ENCODE assay signal across 17 cellular contexts in genomic region chr11:118897721-118898310, GRCh38.
DNase-seq lines count a peak whose midpoint lies in the region; ATAC-seq lines count a peak whose summit lies in the region.
"Had no signal": no experiment of that assay in that cellular context is flagged by ENCODE, and none has a peak within 500 bp of the region (broad histone marks: within the 10 kb centered on the region; RNA-seq: fewer than 3 reads in every experiment).

No MANE protein-coding gene starts in this region.

- ATAC-seq in central memory CD8-positive, alpha-beta T cell (replicated peaks; ENCODE audit: extremely low read depth, poor library complexity, severe bottlenecking) = no peak
- no peak for ATAC-seq in stimulated activated naive B cell treated with anti-CD40 and anti-IgM and Interleukin-4, amounts not matched to agents 10 μg/mL and 1 μg/mL and 100 μg/mL, for 72 hours (replicated peaks)
- ATAC-seq in GM19455 (IDR thresholded peaks at IDR 0.05; ENCODE audit: unreplicated experiment) (no peak), HG03159 (IDR thresholded peaks at IDR 0.05; ENCODE audit: unreplicated experiment) (no peak)

- H3K4me3 Mint-ChIP-seq in activated naive CD4-positive, alpha-beta T cell treated with anti-CD3 and anti-CD28 coated beads, Interleukin-2, amount 10 ng/mL, durations not matched to agents 7 days and 5 days = no peak overlapping the region
- peak overlapping the region; percentile 31 for H3K4me3 Mint-ChIP-seq in central memory CD8-positive, alpha-beta T cell
- H3K4me3 Mint-ChIP-seq in stimulated activated naive B cell treated with anti-CD40 and anti-IgM and Interleukin-4, amounts not matched to agents 10 μg/mL and 1 μg/mL and 100 μg/mL, for 72 hours = peak overlapping the region; percentile 53 to 64
- H3K4me3 Mint-ChIP-seq: activated T-helper 1 cell treated with anti-CD3 and anti-CD28 coated beads, Interleukin-12 subunit alpha, Interleukin-12 subunit beta, Interleukin-2, Interleukin-4 antibody, amounts not matched to agents 30 ng/mL and 10 ng/mL and 1 ng/mL, durations not matched to agents 14 hours and 24 hours and 36 hours had no signal

- peak overlapping the region; percentile 93 for H3K27ac Mint-ChIP-seq in activated naive CD4-positive, alpha-beta T cell treated with anti-CD3 and anti-CD28 coated beads, Interleukin-2, amount 10 ng/mL, durations not matched to agents 7 days and 5 days
- H3K27ac Mint-ChIP-seq in central memory CD8-positive, alpha-beta T cell (ENCODE audit: low read depth) = peak overlapping the region; percentile 97
- H3K27ac Mint-ChIP-seq in stimulated activated naive B cell treated with anti-CD40 and anti-IgM and Interleukin-4, amounts not matched to agents 10 μg/mL and 1 μg/mL and 100 μg/mL, for 72 hours = peak overlapping the region; percentile 99
- H3K27ac Mint-ChIP-seq: activated T-helper 1 cell treated with anti-CD3 and anti-CD28 coated beads, Interleukin-12 subunit alpha, Interleukin-12 subunit beta, Interleukin-2, Interleukin-4 antibody, amounts not matched to agents 30 ng/mL and 10 ng/mL and 1 ng/mL, durations not matched to agents 14 hours and 24 hours and 36 hours had no signal

- peaks cover 50% of the 10 kb centered on the region for H3K4me1 Mint-ChIP-seq in activated naive CD4-positive, alpha-beta T cell treated with anti-CD3 and anti-CD28 coated beads, Interleukin-2, amount 10 ng/mL, durations not matched to agents 7 days and 5 days
- H3K4me1 Mint-ChIP-seq in central memory CD8-positive, alpha-beta T cell = peaks cover 72% of the 10 kb centered on the region
- H3K4me1 Mint-ChIP-seq in stimulated activated naive B cell treated with anti-CD40 and anti-IgM and Interleukin-4, amounts not matched to agents 10 μg/mL and 1 μg/mL and 100 μg/mL, for 72 hours = peaks cover 58 to 89% of the 10 kb centered on the region in 2 donors

- CTCF ChIA-PET in activated naive CD4-positive, alpha-beta T cell treated with anti-CD3 and anti-CD28 coated beads, Interleukin-2, amount 10 ng/mL, durations not matched to agents 7 days and 5 days (lab: Charles Lee) = interaction anchor here (3.7 kb wide), 1 partner anchor 108 kb away, joined by 54 read pairs; the partner anchor contains the start of gene DDX6

- no peaks in the 10 kb centered on the region for H3K9me3 Mint-ChIP-seq in activated naive CD4-positive, alpha-beta T cell treated with anti-CD3 and anti-CD28 coated beads, Interleukin-2, amount 10 ng/mL, durations not matched to agents 7 days and 5 days
- H3K9me3 Mint-ChIP-seq in central memory CD8-positive, alpha-beta T cell = no peaks in the 10 kb centered on the region
- H3K9me3 Mint-ChIP-seq in stimulated activated naive B cell treated with anti-CD40 and anti-IgM and Interleukin-4, amounts not matched to agents 10 μg/mL and 1 μg/mL and 100 μg/mL, for 72 hours = no peaks in the 10 kb centered on the region
- H3K9me3 Mint-ChIP-seq: activated T-helper 1 cell treated with anti-CD3 and anti-CD28 coated beads, Interleukin-12 subunit alpha, Interleukin-12 subunit beta, Interleukin-2, Interleukin-4 antibody, amounts not matched to agents 30 ng/mL and 10 ng/mL and 1 ng/mL, durations not matched to agents 14 hours and 24 hours and 36 hours had no signal

- no peaks in the 10 kb centered on the region for H3K27me3 Mint-ChIP-seq in activated naive CD4-positive, alpha-beta T cell treated with anti-CD3 and anti-CD28 coated beads, Interleukin-2, amount 10 ng/mL, durations not matched to agents 7 days and 5 days
- H3K27me3 Mint-ChIP-seq in central memory CD8-positive, alpha-beta T cell = no peaks in the 10 kb centered on the region
- no peaks in the 10 kb centered on the region for H3K27me3 Mint-ChIP-seq in stimulated activated naive B cell treated with anti-CD40 and anti-IgM and Interleukin-4, amounts not matched to agents 10 μg/mL and 1 μg/mL and 100 μg/mL, for 72 hours

- no peak for DNase-seq in activated naive CD4-positive, alpha-beta T cell treated with anti-CD3 and anti-CD28 coated beads, Interleukin-2, amount 10 ng/mL, durations not matched to agents 7 days and 5 days
- DNase-seq in activated naive CD4-positive, alpha-beta T cell treated with anti-CD3 and anti-CD28 coated beads, Interleukin-2, amount 50 U/mL, for 16 hours = no peak
- DNase-seq in NCI-H69 (lab: John Stamatoyannopoulos, UW) (peak; percentile 79), HPDE6-E6E7 (ENCODE audit: extremely low spot score) (no peak)
- no peak for DNase-seq in central memory CD8-positive, alpha-beta T cell (ENCODE audit: low spot score in 2 of 2)
- no peak for DNase-seq in stimulated activated naive B cell treated with anti-CD40 and anti-IgM and Interleukin-4, amounts not matched to agents 10 μg/mL and 1 μg/mL and 100 μg/mL, for 72 hours
- DNase-seq: activated CD4-positive, CD25-positive, alpha-beta regulatory T cell treated with anti-CD3 and anti-CD28 coated beads, Interleukin-2, amount 50 U/mL, for 72 hours; brain microvascular endothelial cell; DMS79; foreskin melanocyte; midbrain; MM.1S; NCI-H345; thyroid gland had no signal

- H3K36me3 Mint-ChIP-seq in activated naive CD4-positive, alpha-beta T cell treated with anti-CD3 and anti-CD28 coated beads, Interleukin-2, amount 10 ng/mL, durations not matched to agents 7 days and 5 days = peaks cover 58% of the 10 kb centered on the region
- H3K36me3 Mint-ChIP-seq in central memory CD8-positive, alpha-beta T cell (ENCODE audit: insufficient read depth) = peaks cover 69% of the 10 kb centered on the region
- peaks cover 63 to 82% of the 10 kb centered on the region in 2 donors for H3K36me3 Mint-ChIP-seq in stimulated activated naive B cell treated with anti-CD40 and anti-IgM and Interleukin-4, amounts not matched to agents 10 μg/mL and 1 μg/mL and 100 μg/mL, for 72 hours
